Comparison of ENCODE assay signal across 8 cellular contexts in genomic region chr16:15024858-15025199, GRCh38. TPM values are rescaled to one million over a fixed set of nuclear protein-coding genes. Genes with fewer than 3 reads are reported as not detected.
A peak's percentile ranks its signal among the peaks of the same experiment; 100 is the strongest.
DNase-seq lines count a peak whose midpoint lies in the region; ATAC-seq and TF ChIP-seq lines count a peak whose summit lies in the region.
"Not testable (repeated sequence)": the region's sequence is repeated elsewhere in the genome, so short reads cannot be mapped to it uniquely, and the experiment has no call there.

No MANE protein-coding gene starts in this region.

- not testable (repeated sequence) for H3K79me2 ChIP-seq in ACC112 (ENCODE audit: control insufficient read depth, insufficient read depth, low read length, unreplicated experiment)

- H3K56ac ChIP-seq in IMR-90 (ENCODE audit: extremely low read depth, insufficient read depth, low read length) = not testable (repeated sequence)

- POLR2A ChIA-PET in IMR-90 (lab: Charles Lee; ENCODE audit: unreplicated experiment); activated CD4-positive, alpha-beta memory T cell treated with anti-CD3 and anti-CD28 coated beads, Interleukin-2, amount 10 ng/mL, durations not matched to agents 7 days and 5 days (lab: Charles Lee): not testable (repeated sequence)

- H3K79me1 ChIP-seq in IMR-90 (ENCODE audit: low read depth in 1 of 2, low read length in 2 of 2) = peaks cover 14 to 68% of the 10 kb centered on the region in 2 experiments

- TF ChIP-seq CTCF in IMR-90 (conservative IDR thresholded peaks at IDR 0.05; ENCODE audit: low read depth, low read length); endothelial cell (IDR thresholded peaks at IDR 0.05; ENCODE audit: unreplicated experiment); psoas muscle (IDR thresholded peaks at IDR 0.05); stomach (IDR thresholded peaks at IDR 0.05): not testable (repeated sequence)

- not testable (repeated sequence) for H3K4me3 Mint-ChIP-seq in activated CD4-positive, alpha-beta memory T cell treated with anti-CD3 and anti-CD28 coated beads, Interleukin-2, amount 10 ng/mL, durations not matched to agents 7 days and 5 days
- peak overlapping the region; percentile 61 for H3K4me3 Mint-ChIP-seq in endothelial cell (ENCODE audit: unreplicated experiment)

- peak overlapping the region; percentile 70; the same call in 1 of the 2 replicates for H2AK5ac ChIP-seq in IMR-90 (ENCODE audit: low read depth, low read length)

- not testable (repeated sequence) for H3K4me2 ChIP-seq in IMR-90 (ENCODE audit: low read depth, low read length)

- not testable (repeated sequence) for H2BK5ac ChIP-seq in IMR-90 (ENCODE audit: low read depth, low read length, poor library complexity, severe bottlenecking)

- H3K23ac ChIP-seq in IMR-90 (ENCODE audit: low read depth, low read length) = not testable (repeated sequence)

- H4K91ac ChIP-seq in IMR-90 (ENCODE audit: insufficient read depth, low read depth, low read length) = not testable (repeated sequence)

- DNase-seq in IMR-90; activated CD4-positive, alpha-beta memory T cell treated with anti-CD3 and anti-CD28 coated beads, Interleukin-2, amount 10 ng/mL, durations not matched to agents 7 days and 5 days; adipocyte (ENCODE audit: low read depth); endothelial cell (ENCODE audit: low spot score); psoas muscle; stomach: not testable (repeated sequence)

- H3K4ac ChIP-seq in IMR-90 (ENCODE audit: low read depth, low read length) = not testable (repeated sequence)

- H2BK120ac ChIP-seq in IMR-90 (ENCODE audit: low read depth, low read length) = not testable (repeated sequence)

- not testable (repeated sequence) for H3K18ac ChIP-seq in IMR-90 (ENCODE audit: low read depth, low read length)

- H3K27ac Mint-ChIP-seq in activated CD4-positive, alpha-beta memory T cell treated with anti-CD3 and anti-CD28 coated beads, Interleukin-2, amount 10 ng/mL, durations not matched to agents 7 days and 5 days = peak overlapping the region; percentile 7
- peak overlapping the region; percentile 37 for H3K27ac Mint-ChIP-seq in endothelial cell (ENCODE audit: unreplicated experiment)

- not testable (repeated sequence) for H2BK20ac ChIP-seq in IMR-90 (ENCODE audit: low read depth, low read length)

- H3K36me3 ChIP-seq in ACC112 (ENCODE audit: insufficient read depth, low read length) = peaks cover 13% of the 10 kb centered on the region
- peaks cover 35% of the 10 kb centered on the region for H3K36me3 ChIP-seq in IMR-90 (ENCODE audit: control insufficient read depth, insufficient read depth, low read length)
- H3K36me3 ChIP-seq in adipocyte (ENCODE audit: control insufficient read depth, insufficient read depth, low read length, severe bottlenecking) = peaks cover 40% of the 10 kb centered on the region
- H3K36me3 ChIP-seq in mesodermal cell (ENCODE audit: control insufficient read depth, insufficient read depth, low read length) = peaks cover 79% of the 10 kb centered on the region
- peaks cover 0 to 38% of the 10 kb centered on the region in 2 donors for H3K36me3 ChIP-seq in psoas muscle (ENCODE audit: insufficient read depth in 1 of 2, low read depth in 1 of 2)
- H3K36me3 ChIP-seq in stomach = peaks cover 60 to 99% (median 87%) of the 10 kb centered on the region in 4 donors

- H4K5ac ChIP-seq in IMR-90 (ENCODE audit: low read depth, low read length) = not testable (repeated sequence)

- H2AFZ ChIP-seq in ACC112 (ENCODE audit: low read length, unreplicated experiment); IMR-90 (replicated peaks; ENCODE audit: low read length, poor library complexity): not testable (repeated sequence)

- ATAC-seq in IMR-90 (ENCODE audit: low read depth); psoas muscle: not testable (repeated sequence)

- not testable (repeated sequence) for H3K4me3 ChIP-seq in ACC112 (ENCODE audit: low read depth, low read length); IMR-90 (ENCODE audit: insufficient read depth, low read depth, low read length); adipocyte (ENCODE audit: low read length); mesodermal cell (ENCODE audit: extremely low read depth, insufficient read depth, low read length, poor library complexity, severe bottlenecking); psoas muscle; stomach

- TF ChIP-seq RAD21 in IMR-90 (IDR thresholded peaks at IDR 0.05; ENCODE audit: low read length) = not testable (repeated sequence)

- not testable (repeated sequence) for H2BK15ac ChIP-seq in IMR-90 (ENCODE audit: low read depth, low read length)

- H4K20me1 ChIP-seq in IMR-90 (ENCODE audit: insufficient read depth, low read length) = peaks cover 58% of the 10 kb centered on the region

- TF ChIP-seq EP300 in stomach (IDR thresholded peaks at IDR 0.05) = not testable (repeated sequence)

- not testable (repeated sequence) for H3K4me1 Mint-ChIP-seq in activated CD4-positive, alpha-beta memory T cell treated with anti-CD3 and anti-CD28 coated beads, Interleukin-2, amount 10 ng/mL, durations not matched to agents 7 days and 5 days
- peaks cover 16% of the 10 kb centered on the region for H3K4me1 Mint-ChIP-seq in endothelial cell (ENCODE audit: unreplicated experiment)

- not testable (repeated sequence) for H3K27me3 Mint-ChIP-seq in activated CD4-positive, alpha-beta memory T cell treated with anti-CD3 and anti-CD28 coated beads, Interleukin-2, amount 10 ng/mL, durations not matched to agents 7 days and 5 days; endothelial cell (ENCODE audit: unreplicated experiment)

- H3K27ac ChIP-seq in ACC112 (ENCODE audit: low read depth, low read length) = peak overlapping the region; percentile 58
- H3K27ac ChIP-seq in IMR-90 (ENCODE audit: insufficient read depth, low read length) = peak overlapping the region; percentile 22; the same call in 1 of the 2 replicates
- H3K27ac ChIP-seq in mesodermal cell (ENCODE audit: low read depth, low read length, severe bottlenecking) = peak overlapping the region; percentile 43
- H3K27ac ChIP-seq in psoas muscle = peak overlapping the region; percentile 52
- H3K27ac ChIP-seq in stomach = peak overlapping the region in 4 of 5 donors; percentile 59 to 76 (median 62)

- dilution Hi-C loops in IMR-90 (cut with HindIII; ENCODE audit: low sequenced_read_pairs, unreplicated experiment) = not testable (repeated sequence)

- not testable (repeated sequence) for H3K9me3 ChIP-seq in IMR-90 (ENCODE audit: control insufficient read depth, insufficient read depth, low read length); adipocyte (ENCODE audit: control insufficient read depth, low read length); mesodermal cell (ENCODE audit: control insufficient read depth, low read length); psoas muscle; stomach

- peaks cover 20% of the 10 kb centered on the region for H3K4me1 ChIP-seq in ACC112 (ENCODE audit: control insufficient read depth, insufficient read depth, low read length, unreplicated experiment)
- H3K4me1 ChIP-seq in IMR-90 (ENCODE audit: control insufficient read depth, insufficient read depth, low read length) = peaks cover 11% of the 10 kb centered on the region
- H3K4me1 ChIP-seq in adipocyte (ENCODE audit: control insufficient read depth, insufficient read depth, low read length) = peaks cover 29% of the 10 kb centered on the region
- H3K4me1 ChIP-seq in mesodermal cell (ENCODE audit: control insufficient read depth, insufficient read depth, low read length, poor library complexity, severe bottlenecking) = peaks cover 11% of the 10 kb centered on the region
- H3K4me1 ChIP-seq in psoas muscle = not testable (repeated sequence)
- peaks cover 0 to 27% (median 7%) of the 10 kb centered on the region in 4 donors for H3K4me1 ChIP-seq in stomach

- not testable (repeated sequence) for H3K14ac ChIP-seq in IMR-90 (replicated peaks; ENCODE audit: low read depth, low read length)

- in situ Hi-C loops in IMR-90 (cut with MboI; ENCODE audit: low sequenced_read_pairs) = not testable (repeated sequence)

- H3K9me3 Mint-ChIP-seq in activated CD4-positive, alpha-beta memory T cell treated with anti-CD3 and anti-CD28 coated beads, Interleukin-2, amount 10 ng/mL, durations not matched to agents 7 days and 5 days; endothelial cell (ENCODE audit: unreplicated experiment): not testable (repeated sequence)

- CTCF ChIA-PET in IMR-90 (lab: Yijun Ruan, JAX); activated CD4-positive, alpha-beta memory T cell treated with anti-CD3 and anti-CD28 coated beads, Interleukin-2, amount 10 ng/mL, durations not matched to agents 7 days and 5 days (lab: Charles Lee): not testable (repeated sequence)

- TSS peak; percentile 17 for BruUV-seq in IMR-90 (replicated peaks; lab: Mats Ljungman, UMichigan)

- H3K36me3 Mint-ChIP-seq in activated CD4-positive, alpha-beta memory T cell treated with anti-CD3 and anti-CD28 coated beads, Interleukin-2, amount 10 ng/mL, durations not matched to agents 7 days and 5 days (ENCODE audit: low read depth) = peaks cover 32% of the 10 kb centered on the region
- H3K36me3 Mint-ChIP-seq in endothelial cell (ENCODE audit: low read depth, unreplicated experiment) = peaks cover 35% of the 10 kb centered on the region

- H3K9me1 ChIP-seq in IMR-90 (ENCODE audit: insufficient read depth, low read length) = not testable (repeated sequence)

- TF ChIP-seq POLR2A in IMR-90 (IDR thresholded peaks at IDR 0.05; ENCODE audit: low read depth, low read length); stomach (IDR thresholded peaks at IDR 0.05): not testable (repeated sequence)

- H3K27me3 ChIP-seq in ACC112 (ENCODE audit: insufficient read depth, low read length); IMR-90 (ENCODE audit: control insufficient read depth, insufficient read depth, low read length); adipocyte (replicated peaks; ENCODE audit: control insufficient read depth, insufficient read depth, low read length); psoas muscle (ENCODE audit: insufficient read depth in 3 of 3, low read length in 2 of 3); stomach: not testable (repeated sequence)

- H2AK9ac ChIP-seq in IMR-90 (replicated peaks; ENCODE audit: low read depth, low read length, poor library complexity) = not testable (repeated sequence)

- intact Hi-C loops in IMR-90 (cut with micrococcal nuclease); psoas muscle (cut with DNase I); stomach (cut with DNase I; ENCODE audit: low total_unique reads): not testable (repeated sequence)

- H4K8ac ChIP-seq in IMR-90 (ENCODE audit: low read depth in 2 of 2, low read length in 2 of 2) = not testable (repeated sequence)

- H3K9ac ChIP-seq in IMR-90 (ENCODE audit: low read depth, low read length) = not testable (repeated sequence)
- H3K9ac ChIP-seq in adipocyte (ENCODE audit: low read length) = peak overlapping the region; percentile 27

- no CpG with 5 or more reads among the region's 1 CpG for WGBS in IMR-90 (ENCODE audit: extremely low coverage in 2 of 2, insufficient read length in 1 of 2), 2 experiments
- 100% methylated on average over 1 of the region's 1 CpG for WGBS in mesodermal cell (ENCODE audit: insufficient coverage in 2 of 2), 2 experiments
- WGBS in psoas muscle, 3 donors = 21 to 70% (median 52%) methylated on average over 1 of the region's 1 CpG
- WGBS in stomach, 5 donors = 75 to 88% (median 83%) methylated on average over 1 of the region's 1 CpG

RNA-seq across cellular contexts. Expression of gene NTAN1, which starts 31.0 kb away (rescaled TPM):
- total RNA-seq in IMR-90 (2012; rRNA removed) = 54.4 and 66.3 TPM in 2 replicates
- polyA plus RNA-seq in IMR-90 (2012; rRNA removed) = 50.5 and 50.6 TPM in 2 replicates
- 30.1 and 38.4 TPM in 2 replicates for polyA plus RNA-seq in IMR-90 (2012; cell fraction: cytosol; rRNA removed)
- 14.5 and 32.8 TPM in 2 replicates for polyA plus RNA-seq in IMR-90 (2012; cell fraction: nucleus; rRNA removed; ENCODE audit: low replicate concordance)
- 10 to 100 TPM; 58.6 to 59.1 TPM for total RNA-seq in activated CD4-positive, alpha-beta memory T cell treated with anti-CD3 and anti-CD28 coated beads, Interleukin-2, amount 10 ng/mL, durations not matched to agents 7 days and 5 days
- total RNA-seq in endothelial cell (ENCODE audit: unreplicated experiment) = 86.8 TPM
- polyA plus RNA-seq in mesodermal cell (2013, experiment 1 of 2) = 108 TPM
- polyA plus RNA-seq in mesodermal cell (2013, experiment 2 of 2) = 100 TPM
- 10 to 100 TPM; 21.8 to 34.3 (median 23.8) TPM for total RNA-seq in psoas muscle
- 10 to 100 TPM; 41.6 to 78.0 (median 54.2) TPM for polyA plus RNA-seq in psoas muscle
- 100 to 1,000 TPM in 1 of 5 donors, 10 to 100 TPM in 3, 1 to 10 TPM in 1; 4.1 to 151 (median 51.1) TPM for total RNA-seq in stomach
- 10 to 100 TPM; 34.5 to 89.1 (median 56.8) TPM for polyA plus RNA-seq in stomach

RNA-seq across cellular contexts. Expression of gene PDXDC1, which starts 50.0 kb away (rescaled TPM):
- 107 and 117 TPM in 2 replicates for total RNA-seq in IMR-90 (2012; rRNA removed)
- 55.2 and 68.7 TPM in 2 replicates for polyA plus RNA-seq in IMR-90 (2012; rRNA removed)
- polyA plus RNA-seq in IMR-90 (2012; cell fraction: cytosol; rRNA removed) = 28.4 and 31.5 TPM in 2 replicates
- polyA plus RNA-seq in IMR-90 (2012; cell fraction: nucleus; rRNA removed; ENCODE audit: low replicate concordance) = 64.2 and 200 TPM in 2 replicates
- total RNA-seq in activated CD4-positive, alpha-beta memory T cell treated with anti-CD3 and anti-CD28 coated beads, Interleukin-2, amount 10 ng/mL, durations not matched to agents 7 days and 5 days = 10 to 100 TPM; 50.1 to 53.4 TPM
- 54.8 TPM for total RNA-seq in endothelial cell (ENCODE audit: unreplicated experiment)
- polyA plus RNA-seq in mesodermal cell (2013, experiment 1 of 2) = 60.9 TPM
- 66.5 TPM for polyA plus RNA-seq in mesodermal cell (2013, experiment 2 of 2)
- 10 to 100 TPM; 52.3 to 82.5 (median 59.3) TPM for total RNA-seq in psoas muscle
- 10 to 100 TPM; 22.1 to 45.5 (median 24.8) TPM for polyA plus RNA-seq in psoas muscle
- total RNA-seq in stomach = 100 to 1,000 TPM in 2 of 5 donors, 10 to 100 TPM in 3; 70.6 to 126 (median 97.5) TPM
- polyA plus RNA-seq in stomach = 10 to 100 TPM; 35.1 to 62.8 (median 53.0) TPM
